ENCODE assay signal across 21 cellular contexts in the genomic region with DNA sequence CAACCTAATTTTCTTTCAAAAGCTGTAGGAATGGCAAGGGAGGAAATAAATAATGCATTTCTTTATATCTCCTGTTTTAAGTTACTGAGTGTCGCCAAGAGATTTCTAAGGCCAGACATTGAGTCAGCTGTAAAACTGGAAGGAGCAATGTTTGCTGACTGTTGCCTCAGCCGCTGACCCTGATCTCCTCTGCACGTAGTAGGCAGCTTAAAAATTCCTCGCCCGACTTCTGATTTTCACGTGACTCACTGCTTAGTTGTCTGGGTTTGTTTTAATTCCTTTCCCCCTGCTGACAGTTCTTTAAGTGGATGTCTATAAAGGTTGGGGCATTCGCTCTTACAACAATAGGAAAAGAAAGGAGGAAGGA.
"Had no signal": no experiment of that assay in that cellular context is flagged by ENCODE, and none has a peak within 500 bp of the region (broad histone marks: within the 10 kb centered on the region; RNA-seq: fewer than 3 reads in every experiment).

No MANE protein-coding gene starts in this region.

- H3K9me3 ChIP-seq: esophagus muscularis mucosa, gastrocnemius medialis, neutrophil, psoas muscle, spleen had no signal

- H3K27ac Mint-ChIP-seq: dendritic cell treated with granulocyte-macrophage colony-stimulating factor and Interleukin-4, amounts not matched to agents 40 ng/mL and 50 ng/mL, for 4 days; immature natural killer cell; type B pancreatic cell had no signal

- H3K27me3 ChIP-seq: esophagus muscularis mucosa, gastrocnemius medialis, neutrophil, spleen had no signal

- DNase-seq: effector memory CD8-positive, alpha-beta T cell; gastrocnemius medialis; glutamatergic neuron; immature natural killer cell; kidney; left ventricle myocardium superior; mesenchymal stem cell; naive thymus-derived CD4-positive, alpha-beta T cell; nephron progenitor cell; psoas muscle; retina; spleen; stimulated activated CD4-positive, alpha-beta T cell treated with anti-CD3 and anti-CD28 coated beads, Interleukin-2, amount 100 ng/mL, for 24 hours; stimulated activated naive CD4-positive, alpha-beta T cell had no signal

- H3K9me3 Mint-ChIP-seq: dendritic cell treated with granulocyte-macrophage colony-stimulating factor and Interleukin-4, amounts not matched to agents 40 ng/mL and 50 ng/mL, for 4 days; effector memory CD8-positive, alpha-beta T cell; naive thymus-derived CD4-positive, alpha-beta T cell; nephron progenitor cell had no signal

- H3K4me1 ChIP-seq: gastrocnemius medialis, psoas muscle, spleen had no signal

- H3K27ac ChIP-seq: epithelial cell of prostate, esophagus muscularis mucosa, gastrocnemius medialis, neutrophil, psoas muscle, spleen had no signal

- H3K36me3 Mint-ChIP-seq: type B pancreatic cell had no signal

- H3K4me3 Mint-ChIP-seq: dendritic cell treated with granulocyte-macrophage colony-stimulating factor and Interleukin-4, amounts not matched to agents 40 ng/mL and 50 ng/mL, for 4 days; effector memory CD8-positive, alpha-beta T cell; immature natural killer cell; naive thymus-derived CD4-positive, alpha-beta T cell; nephron progenitor cell; type B pancreatic cell had no signal

- H3K27me3 Mint-ChIP-seq: dendritic cell treated with granulocyte-macrophage colony-stimulating factor and Interleukin-4, amounts not matched to agents 40 ng/mL and 50 ng/mL, for 4 days; effector memory CD8-positive, alpha-beta T cell; naive thymus-derived CD4-positive, alpha-beta T cell; type B pancreatic cell had no signal

- ATAC-seq: effector memory CD8-positive, alpha-beta T cell; gastrocnemius medialis; left ventricle myocardium superior; naive thymus-derived CD4-positive, alpha-beta T cell; psoas muscle; sciatic nerve had no signal

- H3K36me3 ChIP-seq: esophagus muscularis mucosa, gastrocnemius medialis, neutrophil, spleen had no signal

- H3K4me3 ChIP-seq: esophagus muscularis mucosa, gastrocnemius medialis, lung, psoas muscle, spleen had no signal
